ENCODE assay signal across 18 cellular contexts in the genomic region with DNA sequence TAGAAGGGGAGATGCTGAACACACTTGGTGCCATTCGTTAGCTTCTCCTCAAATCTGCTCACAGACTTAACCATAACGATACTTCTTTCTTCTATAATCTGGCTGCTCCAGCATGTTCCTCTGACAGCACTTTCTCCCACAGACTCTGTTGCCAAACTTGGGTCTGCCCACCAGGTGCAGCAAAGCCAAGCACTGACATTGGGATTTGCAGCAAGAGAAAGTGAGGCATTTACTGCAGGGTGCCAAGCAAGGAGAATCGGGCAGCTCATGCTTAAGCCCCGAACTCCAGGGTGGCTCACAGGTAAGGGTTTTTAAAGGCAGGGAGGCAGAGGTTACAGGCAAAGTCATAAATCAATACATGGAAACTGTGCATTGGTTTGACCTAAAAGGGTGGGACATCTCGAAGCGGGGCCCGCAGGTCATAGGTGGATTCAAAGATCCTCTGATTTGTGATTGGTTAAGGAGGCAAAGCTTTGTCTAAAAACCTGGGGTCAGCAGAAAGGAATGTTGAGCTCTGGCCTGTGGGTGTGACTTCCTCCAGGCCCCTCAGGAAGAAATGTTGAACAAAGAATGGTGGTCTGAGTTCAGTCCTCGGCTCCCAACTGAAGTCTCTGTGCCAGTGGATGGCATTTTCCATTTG. TPM values are rescaled to one million over a fixed set of nuclear protein-coding genes. Genes with fewer than 3 reads are reported as not detected.
DNase-seq lines count a peak whose midpoint lies in the region; ATAC-seq and TF ChIP-seq lines count a peak whose summit lies in the region.
"Had no signal": no experiment of that assay in that cellular context is flagged by ENCODE, and none has a peak within 500 bp of the region (broad histone marks: within the 10 kb centered on the region; RNA-seq: fewer than 3 reads in every experiment).

No MANE protein-coding gene starts in this region.

- no peak for TF ChIP-seq POLR2A in suprapubic skin (IDR thresholded peaks at IDR 0.05)

- POLR2A ChIA-PET in HEK293T (lab: Yijun Ruan, JAX), result no interaction called here

- no peaks in the 10 kb centered on the region for H3K36me3 ChIP-seq in suprapubic skin
- H3K36me3 ChIP-seq: heart right ventricle, upper lobe of right lung had no signal

- H3K4me1 ChIP-seq in suprapubic skin, result peaks cover 42% of the 10 kb centered on the region
- H3K4me1 ChIP-seq: psoas muscle had no signal

- TF ChIP-seq CTCF in suprapubic skin (IDR thresholded peaks at IDR 0.05), result no peak

- ATAC-seq in GM19463 (IDR thresholded peaks at IDR 0.05; ENCODE audit: unreplicated experiment), result no peak
- ATAC-seq: Panc1; psoas muscle; stimulated activated naive CD8-positive, alpha-beta T cell treated with anti-CD3 and anti-CD28 coated beads, Interleukin-15, Interleukin-2, amounts not matched to agents 100 U/mL and 50 U/mL, for 24 hours; upper lobe of right lung had no signal

- CTCF ChIA-PET in HEK293T (lab: Yijun Ruan, JAX), result no interaction called here

- no peak overlapping the region for H3K4me3 ChIP-seq in suprapubic skin
- H3K4me3 ChIP-seq: heart right ventricle, psoas muscle, upper lobe of right lung had no signal

- H3K27me3 ChIP-seq in suprapubic skin, result no peaks in the 10 kb centered on the region
- H3K27me3 ChIP-seq: upper lobe of right lung had no signal

- WGBS in suprapubic skin, result 88% methylated on average over 8 of the region's 8 CpGs

- no peak for TF ChIP-seq EP300 in suprapubic skin (IDR thresholded peaks at IDR 0.05)

- intact Hi-C loops in posterior vena cava (cut with DNase I), result no loop called here

- no peak for DNase-seq in HEK293T (ENCODE audit: extremely low spot score)
- peak; percentile 45 for DNase-seq in SW480 (ENCODE audit: low spot score)
- peak; percentile 53 for DNase-seq in iPS DF 4.7 (ENCODE audit: extremely low read depth, low spot score)
- peak; percentile 67 for DNase-seq in posterior vena cava (ENCODE audit: low spot score)
- DNase-seq in midbrain (lab: John Stamatoyannopoulos, UW), result no peak
- DNase-seq in DMS79 treated with DMSO at 0.1 percent for 48 hours (lab: John Stamatoyannopoulos, UW), result no peak
- no peak for DNase-seq in suprapubic skin (ENCODE audit: low spot score in 2 of 2)
- DNase-seq: effector CD8-positive, alpha-beta T cell; heart right ventricle; MM.1S; NCI-H2081 treated with DMSO at 0.1 percent for 48 hours; psoas muscle; stimulated activated naive CD8-positive, alpha-beta T cell treated with anti-CD3 and anti-CD28 coated beads, Interleukin-15, Interleukin-2, amounts not matched to agents 100 U/mL and 50 U/mL, for 24 hours; upper lobe of right lung had no signal

- H3K9me3 ChIP-seq in suprapubic skin, result no peaks in the 10 kb centered on the region
- H3K9me3 ChIP-seq: heart right ventricle, psoas muscle, upper lobe of right lung had no signal

- H3K27ac ChIP-seq in suprapubic skin, result no peak overlapping the region
- H3K27ac ChIP-seq: heart right ventricle, psoas muscle, upper lobe of right lung had no signal

TF ChIP-seq in HEK293T, 16 proteins besides CTCF, POLR2A, EP300 and RAD21:
- TF ChIP-seq ZNF384 (IDR thresholded peaks at IDR 0.05), result no peak
- TF ChIP-seq, protein P1, sequence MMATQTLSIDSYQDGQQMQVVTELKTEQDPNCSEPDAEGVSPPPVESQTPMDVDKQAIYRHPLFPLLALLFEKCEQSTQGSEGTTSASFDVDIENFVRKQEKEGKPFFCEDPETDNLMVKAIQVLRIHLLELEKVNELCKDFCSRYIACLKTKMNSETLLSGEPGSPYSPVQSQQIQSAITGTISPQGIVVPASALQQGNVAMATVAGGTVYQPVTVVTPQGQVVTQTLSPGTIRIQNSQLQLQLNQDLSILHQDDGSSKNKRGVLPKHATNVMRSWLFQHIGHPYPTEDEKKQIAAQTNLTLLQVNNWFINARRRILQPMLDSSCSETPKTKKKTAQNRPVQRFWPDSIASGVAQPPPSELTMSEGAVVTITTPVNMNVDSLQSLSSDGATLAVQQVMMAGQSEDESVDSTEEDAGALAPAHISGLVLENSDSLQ (IDR thresholded peaks at IDR 0.05), result peak; percentile 84
TF ChIP-seq in HEK293T: peak in this region for 1.

RNA-seq across cellular contexts. Expression of a gene that starts 25.1 kb away (rescaled TPM):
- total RNA-seq in posterior vena cava, result under 1 TPM; 0.14 to 0.19 TPM
- 10 to 100 TPM; 15.7 to 40.3 (median 32.9) TPM for total RNA-seq in suprapubic skin
- total RNA-seq: activated T-helper 1 cell treated with anti-CD3 and anti-CD28 coated beads, Interleukin-12 subunit alpha, Interleukin-12 subunit beta, Interleukin-2, Interleukin-4 antibody, amounts not matched to agents 30 ng/mL and 10 ng/mL and 1 ng/mL, durations not matched to agents 14 hours and 24 hours and 36 hours; left lobe of liver; psoas muscle had no signal

RNA-seq across cellular contexts. Expression of a gene that starts 48.2 kb away (rescaled TPM):
- total RNA-seq in posterior vena cava, result 10 to 100 TPM; 16.2 to 22.8 TPM
- 10 to 100 TPM; 19.3 to 28.5 (median 20.5) TPM for total RNA-seq in suprapubic skin

Comparison
In these comparisons a context has a peak if more than half of its experiments do, and no peak if none do; other contexts are left out.
1. DNase-seq: peak in SW480 (single experiment), iPS DF 4.7 (single experiment) and posterior vena cava (single experiment); none in HEK293T (single experiment), midbrain (single experiment), DMS79 treated with DMSO at 0.1 percent for 48 hours (single experiment) and suprapubic skin (0 of 2).
2. RNA of a gene that starts 25.1 kb away (total RNA-seq): 15.7 to 40.3 TPM in suprapubic skin; 0.14 to 0.19 TPM in posterior vena cava; every median in the first group is over 10 times any median in the second.